Comparison of ENCODE assay signal across 13 cellular contexts in the genomic region with DNA sequence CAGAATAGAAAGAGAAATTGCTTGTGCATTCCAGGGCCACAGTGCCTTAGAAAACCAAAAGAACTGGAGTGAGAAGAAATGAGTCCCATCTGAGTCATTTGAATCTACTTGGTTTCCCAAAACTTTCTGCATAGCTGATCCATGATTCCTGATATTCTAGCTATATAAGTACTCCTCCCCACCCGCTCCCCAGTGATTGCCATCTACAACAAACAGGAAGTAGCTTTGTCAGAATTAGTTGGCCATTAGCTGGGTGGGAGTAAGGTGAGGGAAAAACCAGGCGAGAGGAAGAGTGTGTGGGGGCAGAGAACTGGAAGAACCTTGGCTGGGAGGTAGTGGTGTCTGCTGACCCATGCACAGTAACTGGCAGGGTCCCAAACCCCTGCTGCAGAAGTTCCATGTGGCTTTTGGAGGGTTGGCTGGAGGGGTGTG.
DNase-seq lines count a peak whose midpoint lies in the region; ATAC-seq, FAIRE-seq and TF ChIP-seq lines count a peak whose summit lies in the region.
"Had no signal": no experiment of that assay in that cellular context is flagged by ENCODE, and none has a peak within 500 bp of the region (broad histone marks: within the 10 kb centered on the region; RNA-seq: fewer than 3 reads in every experiment).

No MANE protein-coding gene starts in this region.

- H3K9ac ChIP-seq in fibroblast of lung (ENCODE audit: insufficient read depth, low read length): no peak overlapping the region

- peaks cover 11% of the 10 kb centered on the region for H3K4me1 ChIP-seq in fibroblast of lung (ENCODE audit: control insufficient read depth, extremely low read depth, insufficient read depth, low read length)
- H3K4me1 ChIP-seq in small intestine (ENCODE audit: control insufficient read depth in 2 of 2, insufficient read depth in 1 of 2, low read depth in 1 of 2, low read length in 1 of 2): peaks cover 0 to 4% of the 10 kb centered on the region in 2 donors
- H3K4me1 ChIP-seq: uterus had no signal

- no peak for DNase-seq in GM18507 (ENCODE audit: extremely low spot score, insufficient read length, low read depth)
- DNase-seq in RKO (ENCODE audit: low spot score): peak; percentile 72
- DNase-seq in fibroblast of lung (ENCODE audit: low read depth in 2 of 2): peak; percentile 90 to 99
- peak; percentile 9 for DNase-seq in small intestine
- DNase-seq in GM19240 (ENCODE audit: insufficient read length, low spot score): no peak
- DNase-seq in posterior cingulate gyrus: no peak
- DNase-seq: cortex of kidney, KG1, NCI-H526, uterus had no signal

- no peaks in the 10 kb centered on the region for H3K27me3 ChIP-seq in fibroblast of lung (ENCODE audit: control insufficient read depth, insufficient read depth, low read length)
- no peaks in the 10 kb centered on the region for H3K27me3 ChIP-seq in small intestine (ENCODE audit: control insufficient read depth in 2 of 2, insufficient read depth in 2 of 2, low read length in 2 of 2)
- H3K27me3 ChIP-seq: neutrophil, uterus had no signal

- H3K36me3 ChIP-seq in fibroblast of lung (ENCODE audit: control insufficient read depth, insufficient read depth, low read length) (no peaks in the 10 kb centered on the region), small intestine (ENCODE audit: control insufficient read depth in 2 of 2, insufficient read depth in 2 of 2, low read length in 2 of 2) (no peaks in the 10 kb centered on the region)
- H3K36me3 ChIP-seq: neutrophil, uterus had no signal

- TF ChIP-seq CTCF in fibroblast of lung (conservative IDR thresholded peaks at IDR 0.05 in 1 of 2, IDR thresholded peaks at IDR 0.05 in 1 of 2; ENCODE audit: low read depth in 1 of 2, low read length in 2 of 2): no peak

- H3K4me3 ChIP-seq in fibroblast of lung (replicated peaks in 1 of 4; ENCODE audit: control extremely low read depth in 1 of 4, insufficient read depth in 1 of 4, low read depth in 3 of 4, low read length in 4 of 4): peak overlapping the region in 1 of 4 experiments; percentile 6
- no peak overlapping the region for H3K4me3 ChIP-seq in small intestine (ENCODE audit: low read depth in 1 of 2, low read length in 2 of 2)
- H3K4me3 ChIP-seq: uterus had no signal

- H4K20me1 ChIP-seq in fibroblast of lung (ENCODE audit: control insufficient read depth, extremely low read depth, insufficient read depth, low read length): no peaks in the 10 kb centered on the region

- H3K9me3 ChIP-seq in fibroblast of lung (ENCODE audit: control insufficient read depth, insufficient read depth, low read depth, low read length) (no peaks in the 10 kb centered on the region), small intestine (ENCODE audit: control insufficient read depth, low read depth) (no peaks in the 10 kb centered on the region)
- H3K9me3 ChIP-seq: neutrophil, uterus had no signal

- peak; percentile 5 for FAIRE-seq in GM18507 (lab: Jason Lieb, UNC)
- no peak for FAIRE-seq in small intestine (lab: Jason Lieb, UNC)

- H2AFZ ChIP-seq in fibroblast of lung (ENCODE audit: low read length): peak overlapping the region; percentile 36

- H3K27ac ChIP-seq in fibroblast of lung (ENCODE audit: insufficient read depth, low read length): peak overlapping the region; percentile 65
- peak overlapping the region in 1 of 2 donors; percentile 42 for H3K27ac ChIP-seq in small intestine (ENCODE audit: low read depth in 1 of 2, low read length in 1 of 2)
- H3K27ac ChIP-seq: neutrophil, uterus had no signal

- ATAC-seq in HG03432 (IDR thresholded peaks at IDR 0.05; ENCODE audit: unreplicated experiment): no peak
- no peak for ATAC-seq in GM18858 (IDR thresholded peaks at IDR 0.05; ENCODE audit: unreplicated experiment)

- no peaks in the 10 kb centered on the region for H3K79me2 ChIP-seq in fibroblast of lung (ENCODE audit: control insufficient read depth, insufficient read depth, low read length)

- 37 to 53% (median 38%) methylated on average over 2 of the region's 2 CpGs for WGBS in small intestine, 3 donors

- intact Hi-C loops in posterior cingulate gyrus (cut with DNase I): no loop called here

- H3K4me2 ChIP-seq in fibroblast of lung (ENCODE audit: extremely low read depth, insufficient read depth, low read length): peak overlapping the region; percentile 72

Comparison
In these comparisons a context has a peak if more than half of its experiments do, and no peak if none do; other contexts are left out.
1. DNase-seq: peak in RKO (single experiment), fibroblast of lung (2 of 2) and small intestine (single experiment); none in GM18507 (single experiment), GM19240 (single experiment) and posterior cingulate gyrus (0 of 10).